In genomic region chr5:82327961-82328360, GRCh38 we compare ENCODE assay signal across 24 cellular contexts.
"Had no signal": no experiment of that assay in that cellular context is flagged by ENCODE, and none has a peak within 500 bp of the region (broad histone marks: within the 10 kb centered on the region; RNA-seq: fewer than 3 reads in every experiment).

No MANE protein-coding gene starts in this region.

- H3K4me1 ChIP-seq: pancreas had no signal

- H3K9me3 Mint-ChIP-seq: activated naive CD4-positive, alpha-beta T cell treated with anti-CD3 and anti-CD28 coated beads, Interleukin-2, amount 10 ng/mL, durations not matched to agents 7 days and 5 days; activated T-helper 2 cell treated with anti-CD3 and anti-CD28 coated beads, Interferon-gamma antibody, Interleukin-2, Interleukin-4, amounts not matched to agents 10 μg/mL and 5 μg/mL and 100 μg/mL, durations not matched to agents 14 hours and 24 hours and 36 hours had no signal

- H3K27ac ChIP-seq: gastrocnemius medialis, neural progenitor cell, pancreas, WERI-Rb-1 had no signal

- H3K36me3 ChIP-seq: gastrocnemius medialis, neural progenitor cell, pancreas, WERI-Rb-1 had no signal

- DNase-seq: activated CD4-positive, alpha-beta memory T cell treated with anti-CD3 and anti-CD28 coated beads for 36 hours; activated CD4-positive, alpha-beta T cell treated with anti-CD3 and anti-CD28 coated beads for 36 hours; activated CD8-positive, alpha-beta memory T cell treated with anti-CD3 and anti-CD28 coated beads, Interleukin-2, amount 10 ng/mL, durations not matched to agents 7 days and 5 days; activated naive CD4-positive, alpha-beta T cell treated with anti-CD3 and anti-CD28 coated beads, Interleukin-2, amount 10 ng/mL, durations not matched to agents 7 days and 5 days; activated T-cell treated with anti-CD3 and anti-CD28 coated beads, Interleukin-2, amount 50 U/mL, for 1 hour; cortex of kidney; effector CD8-positive, alpha-beta T cell; gastrocnemius medialis; midbrain; naive B cell; pancreas; retina; stimulated activated CD4-positive, alpha-beta T cell treated with anti-CD3 and anti-CD28 coated beads, Interleukin-15, amount 100 ng/mL, for 24 hours; stimulated activated CD4-positive, alpha-beta T cell treated with anti-CD3 and anti-CD28 coated beads, Interleukin-4, amount 100 ng/mL, for 1 hour; stimulated activated naive CD4-positive, alpha-beta T cell; WERI-Rb-1 had no signal

- H3K4me3 ChIP-seq: gastrocnemius medialis, neural progenitor cell, pancreas had no signal

- H3K4me3 Mint-ChIP-seq: activated CD4-positive, alpha-beta memory T cell treated with anti-CD3 and anti-CD28 coated beads for 36 hours; activated CD4-positive, alpha-beta T cell treated with anti-CD3 and anti-CD28 coated beads for 36 hours; activated CD8-positive, alpha-beta memory T cell treated with anti-CD3 and anti-CD28 coated beads, Interleukin-2, amount 10 ng/mL, durations not matched to agents 7 days and 5 days; activated naive CD4-positive, alpha-beta T cell treated with anti-CD3 and anti-CD28 coated beads, Interleukin-2, amount 10 ng/mL, durations not matched to agents 7 days and 5 days; brain; central memory CD8-positive, alpha-beta T cell; naive B cell; neural progenitor cell; T-helper 1 cell treated with Interleukin-12 subunit alpha and Interleukin-12 subunit beta and Interleukin-4 antibody, amounts not matched to agents 30 μg/mL and 1 μg/mL, for 36 hours; type B pancreatic cell had no signal

- H3K36me3 Mint-ChIP-seq: activated CD4-positive, alpha-beta memory T cell treated with anti-CD3 and anti-CD28 coated beads for 36 hours; activated CD8-positive, alpha-beta memory T cell treated with anti-CD3 and anti-CD28 coated beads, Interleukin-2, amount 10 ng/mL, durations not matched to agents 7 days and 5 days; activated naive CD4-positive, alpha-beta T cell treated with anti-CD3 and anti-CD28 coated beads, Interleukin-2, amount 10 ng/mL, durations not matched to agents 7 days and 5 days; naive B cell; neural progenitor cell; type B pancreatic cell had no signal

- H3K27me3 ChIP-seq: gastrocnemius medialis, neural progenitor cell, pancreas had no signal

- H3K9me3 ChIP-seq: gastrocnemius medialis, pancreas had no signal

- H3K27ac Mint-ChIP-seq: activated CD4-positive, alpha-beta memory T cell treated with anti-CD3 and anti-CD28 coated beads for 36 hours; activated CD4-positive, alpha-beta T cell treated with anti-CD3 and anti-CD28 coated beads for 36 hours; activated CD8-positive, alpha-beta memory T cell treated with anti-CD3 and anti-CD28 coated beads, Interleukin-2, amount 10 ng/mL, durations not matched to agents 7 days and 5 days; activated naive CD4-positive, alpha-beta T cell treated with anti-CD3 and anti-CD28 coated beads, Interleukin-2, amount 10 ng/mL, durations not matched to agents 7 days and 5 days; activated T-helper 2 cell treated with anti-CD3 and anti-CD28 coated beads, Interferon-gamma antibody, Interleukin-2, Interleukin-4, amounts not matched to agents 10 μg/mL and 5 μg/mL and 100 μg/mL, durations not matched to agents 14 hours and 24 hours and 36 hours; brain; neural progenitor cell; T-helper 1 cell treated with Interleukin-12 subunit alpha and Interleukin-12 subunit beta and Interleukin-4 antibody, amounts not matched to agents 30 μg/mL and 1 μg/mL, for 36 hours; type B pancreatic cell had no signal

- ATAC-seq: activated CD4-positive, alpha-beta T cell treated with anti-CD3 and anti-CD28 coated beads for 36 hours; activated CD8-positive, alpha-beta memory T cell treated with anti-CD3 and anti-CD28 coated beads, Interleukin-2, amount 10 ng/mL, durations not matched to agents 7 days and 5 days; gastrocnemius medialis; left lobe of liver; pancreas; SK-N-SH treated with all-trans-retinoic acid at 6 μM for 48 hours had no signal

- H2AFZ ChIP-seq: neural progenitor cell had no signal

- H3K4me1 Mint-ChIP-seq: activated CD4-positive, alpha-beta T cell treated with anti-CD3 and anti-CD28 coated beads for 36 hours; activated CD8-positive, alpha-beta memory T cell treated with anti-CD3 and anti-CD28 coated beads, Interleukin-2, amount 10 ng/mL, durations not matched to agents 7 days and 5 days; activated naive CD4-positive, alpha-beta T cell treated with anti-CD3 and anti-CD28 coated beads, Interleukin-2, amount 10 ng/mL, durations not matched to agents 7 days and 5 days; central memory CD8-positive, alpha-beta T cell; naive B cell had no signal

- H3K4me2 ChIP-seq: neural progenitor cell had no signal

- H3K9ac ChIP-seq: neural progenitor cell had no signal
